ENCODE assay signal across 1 cellular context in genomic region chr16:82152192-82152591, GRCh38.
TF ChIP-seq lines count a peak whose summit lies in the region.

No MANE protein-coding gene starts in this region.

TF ChIP-seq in GM23338, 12 proteins besides CTCF, POLR2A, EP300 and RAD21 (continued from another document):
- TF ChIP-seq ZNF462 (CRISPR knock-in tag; IDR thresholded peaks at IDR 0.05) (no peak), ETS1 (IDR thresholded peaks at IDR 0.05) (no peak), REST (IDR thresholded peaks at IDR 0.05; ENCODE audit: unreplicated experiment) (no peak), NANOG (IDR thresholded peaks at IDR 0.05; ENCODE audit: borderline replicate concordance) (no peak), POLR2AphosphoS5 (IDR thresholded peaks at IDR 0.05; ENCODE audit: low read depth) (no peak), ZNF331 (CRISPR knock-in tag; IDR thresholded peaks at IDR 0.05; ENCODE audit: low read depth) (no peak), EZH2phosphoT487 (IDR thresholded peaks at IDR 0.05; ENCODE audit: unreplicated experiment) (no peak)
